ENCODE assay signal across 8 cellular contexts in genomic region chr5:180494510-180495181, GRCh38. TPM values are rescaled to one million over a fixed set of nuclear protein-coding genes. Genes with fewer than 3 reads are reported as not detected.
DNase-seq lines count a peak whose midpoint lies in the region; ATAC-seq and TF ChIP-seq lines count a peak whose summit lies in the region.

No MANE protein-coding gene starts in this region.

- no peaks in the 10 kb centered on the region for H3F3A ChIP-seq in DOHH2 (ENCODE audit: control insufficient read depth, insufficient read depth)

- H3K4me3 ChIP-seq in DOHH2 (ENCODE audit: low read length) (peak overlapping the region; percentile 75), endocrine pancreas (ENCODE audit: control insufficient read depth, insufficient read depth, low read length) (peak overlapping the region; percentile 92)

- no peaks in the 10 kb centered on the region; the same call in 1 of the 2 replicates for H4K20me1 ChIP-seq in DOHH2 (ENCODE audit: control insufficient read depth, insufficient read depth, low read depth, low read length)

- H3K9ac ChIP-seq in endocrine pancreas (ENCODE audit: control insufficient read depth, insufficient read depth, low read length): peak overlapping the region; percentile 90

- H3K36me3 ChIP-seq in DOHH2 (ENCODE audit: control insufficient read depth, low read length) (peaks cover 40% of the 10 kb centered on the region), endocrine pancreas (ENCODE audit: control insufficient read depth, insufficient read depth, low read length) (peaks cover 4% of the 10 kb centered on the region)

- peaks cover 54% of the 10 kb centered on the region for H3K79me2 ChIP-seq in DOHH2 (ENCODE audit: control insufficient read depth, low read length)

- no peaks in the 10 kb centered on the region for H3K9me3 ChIP-seq in DOHH2 (ENCODE audit: control insufficient read depth, insufficient read depth, low read length)
- H3K9me3 ChIP-seq in endocrine pancreas (ENCODE audit: control insufficient read depth, low read length): no peaks in the 10 kb centered on the region

- H3K4me3 Mint-ChIP-seq in mesothelial cell of epicardium: peak overlapping the region; percentile 79

- ATAC-seq in GM21381 (IDR thresholded peaks at IDR 0.05; ENCODE audit: unreplicated experiment): peak; percentile 36

- peaks cover 26% of the 10 kb centered on the region for H3K4me1 ChIP-seq in DOHH2 (ENCODE audit: control insufficient read depth, low read length)
- peaks cover 10% of the 10 kb centered on the region for H3K4me1 ChIP-seq in endocrine pancreas (ENCODE audit: control insufficient read depth, insufficient read depth, low read length)

- no peaks in the 10 kb centered on the region for H3K9me3 Mint-ChIP-seq in mesothelial cell of epicardium

- no peaks in the 10 kb centered on the region for H3K27me3 Mint-ChIP-seq in mesothelial cell of epicardium (ENCODE audit: low read depth)

- H3K27ac Mint-ChIP-seq in mesothelial cell of epicardium: peak overlapping the region; percentile 92

- no peaks in the 10 kb centered on the region for H3K9me2 ChIP-seq in DOHH2 (replicated peaks; ENCODE audit: control insufficient read depth, low read length)

- H3K4me1 Mint-ChIP-seq in mesothelial cell of epicardium: peaks cover 32% of the 10 kb centered on the region

- H3K27me3 ChIP-seq in DOHH2 (ENCODE audit: control insufficient read depth, low read length): no peaks in the 10 kb centered on the region
- H3K27me3 ChIP-seq in endocrine pancreas (ENCODE audit: control insufficient read depth, insufficient read depth, low read length): no peaks in the 10 kb centered on the region

- H3K36me3 Mint-ChIP-seq in mesothelial cell of epicardium: peaks cover 6% of the 10 kb centered on the region

- DNase-seq in HT-29 (ENCODE audit: low spot score) (peak; percentile 19), mesothelial cell of epicardium (ENCODE audit: low spot score in 2 of 2, unreplicated experiment in 2 of 2) (peak; percentile 35 to 60), GOT3 (lab: John Stamatoyannopoulos, UW) (no peak)
- peak; percentile 38 to 46 for DNase-seq in activated CD4-positive, alpha-beta T cell treated with anti-CD3 and anti-CD28 coated beads, Interleukin-2, amount 50 U/mL, for 48 hours
- peak; percentile 23 for DNase-seq in stimulated activated CD8-positive, alpha-beta memory T cell treated with anti-CD3 and anti-CD28 coated beads, Interleukin-15, amount 100 ng/mL, for 48 hours (ENCODE audit: low read depth in 2 of 2)

- peak overlapping the region; percentile 63 for H3K27ac ChIP-seq in DOHH2 (ENCODE audit: low read depth, low read length)

- TF ChIP-seq CTCF in DOHH2 (IDR thresholded peaks at IDR 0.05; ENCODE audit: low read depth, low read length, poor library complexity, severe bottlenecking): peak; percentile 24
- TF ChIP-seq CTCF in mesothelial cell of epicardium (IDR thresholded peaks at IDR 0.05; ENCODE audit: unreplicated experiment): no peak

- H3K4me2 ChIP-seq in DOHH2 (ENCODE audit: low read length): peak overlapping the region; percentile 89

RNA-seq across cellular contexts. Expression of gene CNOT6, which starts 0.5 kb away (rescaled TPM):
- 9.8 and 15.3 TPM in 2 replicates for total RNA-seq in HT-29 (2014; rRNA removed; shearing (Covaris generic))
- 50.4 to 54.4 TPM (median 53.7 TPM) in 3 replicates for total RNA-seq in mesothelial cell of epicardium
